8 cellular contexts compared by ENCODE assay signal in genomic region chr2:20012282-20013060, GRCh38. TPM values are rescaled to one million over a fixed set of nuclear protein-coding genes. Genes with fewer than 3 reads are reported as not detected.
DNase-seq lines count a peak whose midpoint lies in the region; ATAC-seq and TF ChIP-seq lines count a peak whose summit lies in the region.

Gene MATN3 (minus strand): TSS chr2:20012668. CDS start chr2:20012631, 37 bp downstream.

- no peak within 1 kb of the TSS for H3K27ac ChIP-seq in HEK293 (ENCODE audit: extremely low read depth, low read depth, low read length)
- peak within 1 kb of the TSS; percentile 1 to 51 for H3K27ac ChIP-seq in right atrium auricular region
- H3K27ac ChIP-seq in rectal smooth muscle tissue (ENCODE audit: low read depth, low read length), result no peak within 1 kb of the TSS

- H3K4me1 ChIP-seq in HEK293 (ENCODE audit: control insufficient read depth, insufficient read depth, low read length), result no peaks in the 10 kb centered on the region
- H3K4me1 ChIP-seq in right atrium auricular region, result peaks cover 0 to 5% of the 10 kb centered on the region in 2 donors
- no peaks in the 10 kb centered on the region for H3K4me1 ChIP-seq in rectal smooth muscle tissue (ENCODE audit: control insufficient read depth, insufficient read depth, low read length)

- peak within 1 kb of the TSS; percentile 79 for H3K4me3 Mint-ChIP-seq in activated naive CD8-positive, alpha-beta T cell

- no peaks in the 10 kb centered on the region for H3K9me3 Mint-ChIP-seq in activated naive CD8-positive, alpha-beta T cell (ENCODE audit: low read depth)

- H3K27me3 Mint-ChIP-seq in activated naive CD8-positive, alpha-beta T cell, result peaks cover 25% of the 10 kb centered on the region

- TF ChIP-seq CTCF in HEK293 (tag by site-specific recombination; IDR thresholded peaks at IDR 0.05) (no peak), right atrium auricular region (IDR thresholded peaks at IDR 0.05) (no peak)

- H3K36me3 Mint-ChIP-seq in activated naive CD8-positive, alpha-beta T cell, result peaks cover 3% of the 10 kb centered on the region

- CTCF ChIA-PET in HEK293 (lab: Yijun Ruan, JAX), result interaction anchor here (0.6 to 5.4 kb wide), 8 partner anchors 10 to 86 kb away, joined by 3 to 128 read pairs (median 4); no protein-coding TSS in a partner anchor

- POLR2A ChIA-PET in HEK293 (lab: Yijun Ruan, JAX), result no interaction called here

- H3K27ac Mint-ChIP-seq in activated naive CD8-positive, alpha-beta T cell, result no peak within 1 kb of the TSS

- no peaks in the 10 kb centered on the region for H3K36me3 ChIP-seq in HEK293 (ENCODE audit: control insufficient read depth in 2 of 2, insufficient read depth in 1 of 2, low read length in 2 of 2)
- no peaks in the 10 kb centered on the region for H3K36me3 ChIP-seq in right atrium auricular region
- H3K36me3 ChIP-seq in rectal smooth muscle tissue (ENCODE audit: control insufficient read depth, insufficient read depth, low read length), result no peaks in the 10 kb centered on the region

- H3K4me1 Mint-ChIP-seq in activated naive CD8-positive, alpha-beta T cell (ENCODE audit: low read depth), result peaks cover 13% of the 10 kb centered on the region

- peak within 1 kb of the TSS; percentile 24 for H3K4me3 ChIP-seq in HEK293 (ENCODE audit: low read depth, low read length)
- peak within 1 kb of the TSS; percentile 56 to 62 for H3K4me3 ChIP-seq in right atrium auricular region
- H3K4me3 ChIP-seq in rectal smooth muscle tissue (ENCODE audit: low read length), result peak within 1 kb of the TSS; percentile 69

- H3K27me3 ChIP-seq in right atrium auricular region, result peaks cover 0 to 3% of the 10 kb centered on the region in 2 donors
- no peaks in the 10 kb centered on the region for H3K27me3 ChIP-seq in rectal smooth muscle tissue (ENCODE audit: control insufficient read depth, insufficient read depth, low read length)

- no peak within 1 kb of the TSS for H3K9ac ChIP-seq in rectal smooth muscle tissue (ENCODE audit: low read length)

- peak; percentile 91 for DNase-seq in AG08396 (ENCODE audit: low spot score)
- no peak for DNase-seq in right atrium auricular region (ENCODE audit: low spot score)
- no peak for DNase-seq in effector CD8-positive, alpha-beta T cell (lab: John Stamatoyannopoulos, UW)
- DNase-seq in NCI-H1694 treated with DMSO at 0.1 percent for 48 hours (lab: John Stamatoyannopoulos, UW), result no peak

- H3K9me3 ChIP-seq in HEK293 (ENCODE audit: control insufficient read depth, insufficient read depth, low read depth, low read length), result no peaks in the 10 kb centered on the region
- H3K9me3 ChIP-seq in right atrium auricular region, result no peaks in the 10 kb centered on the region

- ATAC-seq in GM18870 (IDR thresholded peaks at IDR 0.05; ENCODE audit: unreplicated experiment), result no peak

TF ChIP-seq in HEK293, 187 proteins besides CTCF, POLR2A, EP300 and RAD21:
- TF ChIP-seq PRDM10 (tag by site-specific recombination; IDR thresholded peaks at IDR 0.05) (no peak), ZNF335 (tag by site-specific recombination; conservative IDR thresholded peaks at IDR 0.05) (peak; percentile 35; the same call in 1 of the 2 replicates)

RNA-seq across cellular contexts. Expression of gene MATN3, which starts in this region (rescaled TPM):
- not detected for total RNA-seq in right atrium auricular region

Comparison
In these comparisons a context has a peak if more than half of its experiments do, and no peak if none do; other contexts are left out.
1. H3K27ac ChIP-seq: peak in right atrium auricular region (2 of 2); none in HEK293 (single experiment) and rectal smooth muscle tissue (single experiment).
2. Peak in every context shown above with its lines, with median percentiles within 50 percentile points of each other: H3K4me3 ChIP-seq.